ENCODE assay signal across 10 cellular contexts in genomic region chr6:46689657-46690056, GRCh38. TPM values are rescaled to one million over a fixed set of nuclear protein-coding genes. Genes with fewer than 3 reads are reported as not detected.
"Had no signal": no experiment of that assay in that cellular context is flagged by ENCODE, and none has a peak within 500 bp of the region (broad histone marks: within the 10 kb centered on the region; RNA-seq: fewer than 3 reads in every experiment).

No MANE protein-coding gene starts in this region.

- H3K36me3 ChIP-seq: HAP-1 had no signal

- FAIRE-seq: K562 had no signal

- H3K4me2 ChIP-seq: GM23338 had no signal

- H3K4me3 ChIP-seq: GM23338, HAP-1, K562 had no signal

- H3K4me1 ChIP-seq: HAP-1 had no signal

- H3K27ac ChIP-seq: HL-60 had no signal

- DNase-seq: H7, HFFc6, IMR-90 had no signal

- ATAC-seq: GM23338, HCT116, K562 had no signal

- H3K9me3 ChIP-seq: HAP-1 had no signal

RNA-seq across cellular contexts. Expression of gene TDRD6, which starts 2.0 kb away (rescaled TPM):
- total RNA-seq: H7, HFFc6, HT1080, IMR-90 had no signal
- polyA plus RNA-seq: IMR-90 had no signal

RNA-seq across cellular contexts. Expression of gene SLC25A27, which starts 36.9 kb away (rescaled TPM):
- total RNA-seq: IMR-90, K562 had no signal
- polyA plus RNA-seq: K562 had no signal

RNA-seq across cellular contexts. Expression of gene CYP39A1, which starts 37.0 kb away (rescaled TPM):
- total RNA-seq: HFFc6, IMR-90, K562 had no signal
- polyA plus RNA-seq: K562 had no signal

RNA-seq across cellular contexts. Expression of gene PLA2G7, which starts 45.5 kb away (rescaled TPM):
- total RNA-seq: H4, HFFc6, HT1080, IMR-90, K562 had no signal
- polyA plus RNA-seq: IMR-90, K562 had no signal

RNA-seq across cellular contexts. Expression of gene ANKRD66, which starts 57.1 kb away (rescaled TPM):
- total RNA-seq: GM23338, H4, H7, HFFc6, HT1080, IMR-90, K562 had no signal
- polyA plus RNA-seq: GM23338, IMR-90, K562 had no signal
